21 cellular contexts compared by ENCODE assay signal in genomic region chr7:47517821-47518480, GRCh38.
DNase-seq lines count a peak whose midpoint lies in the region; ATAC-seq, FAIRE-seq and TF ChIP-seq lines count a peak whose summit lies in the region.
"Had no signal": no experiment of that assay in that cellular context is flagged by ENCODE, and none has a peak within 500 bp of the region (broad histone marks: within the 10 kb centered on the region; RNA-seq: fewer than 3 reads in every experiment).

No MANE protein-coding gene starts in this region.

- no peak for TF ChIP-seq RAD21 in HepG2 (CRISPR knock-in tag; IDR thresholded peaks at IDR 0.05)

- FAIRE-seq in HepG2 (lab: Jason Lieb, UNC) (no peak), urothelium cell line (lab: Jason Lieb, UNC) (peak; percentile 40)
- FAIRE-seq: D721Med had no signal

- H3K9ac ChIP-seq in HepG2 (ENCODE audit: insufficient read depth, low read depth, low read length), result no peak overlapping the region
- H3K9ac ChIP-seq: KMS-11 had no signal

- TF ChIP-seq EP300 in HepG2 (IDR thresholded peaks at IDR 0.05; ENCODE audit: low read depth in 2 of 2, low read length in 2 of 2), result no peak
- no peak for TF ChIP-seq EP300 in HepG2 (CRISPR knock-in tag; IDR thresholded peaks at IDR 0.05; ENCODE audit: borderline replicate concordance)

- H4K20me1 ChIP-seq in HepG2 (ENCODE audit: insufficient read depth, low read length), result peaks cover 65% of the 10 kb centered on the region

- H3K4me2 ChIP-seq in HepG2 (ENCODE audit: low read depth, low read length), result no peak overlapping the region
- H3K4me2 ChIP-seq: KMS-11 had no signal

- no peak overlapping the region for H3K4me3 ChIP-seq in HepG2 (replicated peaks in 1 of 3; ENCODE audit: insufficient read depth in 1 of 3, low read depth in 2 of 3, low read length in 3 of 3)
- H3K4me3 ChIP-seq: gastrocnemius medialis, sigmoid colon had no signal

- TF ChIP-seq POLR2A in HepG2 (IDR thresholded peaks at IDR 0.05; ENCODE audit: insufficient read depth in 1 of 2, low read depth in 2 of 2, low read length in 2 of 2), result no peak

- no peaks in the 10 kb centered on the region for H3K27me3 ChIP-seq in HepG2 (ENCODE audit: control insufficient read depth in 1 of 2, insufficient read depth in 2 of 2, low read length in 2 of 2)
- H3K27me3 ChIP-seq: gastrocnemius medialis, sigmoid colon had no signal

- peaks cover 92% of the 10 kb centered on the region for H3K79me2 ChIP-seq in HepG2 (ENCODE audit: insufficient read depth, low read length)

- peaks cover 42% of the 10 kb centered on the region for H3K4me1 Mint-ChIP-seq in WTC11
- H3K4me1 Mint-ChIP-seq in osteocyte (ENCODE audit: unreplicated experiment), result peaks cover 24% of the 10 kb centered on the region
- H3K4me1 Mint-ChIP-seq: CD4-positive, CD25-positive, alpha-beta regulatory T cell; natural killer cell had no signal

- H3K4me3 Mint-ChIP-seq in WTC11, result no peak overlapping the region
- no peak overlapping the region for H3K4me3 Mint-ChIP-seq in osteocyte (ENCODE audit: unreplicated experiment)
- H3K4me3 Mint-ChIP-seq: activated CD4-positive, alpha-beta memory T cell treated with anti-CD3 and anti-CD28 coated beads for 36 hours; CD4-positive, CD25-positive, alpha-beta regulatory T cell; natural killer cell had no signal

- H3K9me3 ChIP-seq in HepG2 (ENCODE audit: low read length), result no peaks in the 10 kb centered on the region
- H3K9me3 ChIP-seq: gastrocnemius medialis, sigmoid colon had no signal

- H3K27ac Mint-ChIP-seq in WTC11 (0 out of 2 replicates have a peak overlapping the region, but pooled peaks have one; percentile 5), osteocyte (ENCODE audit: unreplicated experiment) (peak overlapping the region; percentile 19)
- H3K27ac Mint-ChIP-seq: activated CD4-positive, alpha-beta memory T cell treated with anti-CD3 and anti-CD28 coated beads for 36 hours; activated naive CD4-positive, alpha-beta T cell treated with anti-CD3 and anti-CD28 coated beads, Interleukin-2, amount 50 U/mL, for 72 hours; natural killer cell had no signal

- no TSS peak for BruUV-seq in HepG2 (replicated peaks; lab: Mats Ljungman, UMichigan)

- H3K36me3 Mint-ChIP-seq in WTC11 (peaks cover 2% of the 10 kb centered on the region), osteocyte (ENCODE audit: unreplicated experiment) (peaks cover 24% of the 10 kb centered on the region)
- H3K36me3 Mint-ChIP-seq: activated CD4-positive, alpha-beta memory T cell treated with anti-CD3 and anti-CD28 coated beads for 36 hours; activated naive CD4-positive, alpha-beta T cell treated with anti-CD3 and anti-CD28 coated beads, Interleukin-2, amount 50 U/mL, for 72 hours; CD4-positive, CD25-positive, alpha-beta regulatory T cell; natural killer cell had no signal

- in situ Hi-C loops in HepG2 (cut with HindIII; ENCODE audit: extremely low pct_ligation_motif_present, low pct_unique_long_range_greater_than_20kb), result no loop called here

- no peaks in the 10 kb centered on the region for H3K9me3 Mint-ChIP-seq in WTC11
- H3K9me3 Mint-ChIP-seq in osteocyte (ENCODE audit: unreplicated experiment), result no peaks in the 10 kb centered on the region
- H3K9me3 Mint-ChIP-seq: activated CD4-positive, alpha-beta memory T cell treated with anti-CD3 and anti-CD28 coated beads for 36 hours; activated naive CD4-positive, alpha-beta T cell treated with anti-CD3 and anti-CD28 coated beads, Interleukin-2, amount 50 U/mL, for 72 hours; natural killer cell had no signal

- no peak overlapping the region for H2AFZ ChIP-seq in HepG2 (ENCODE audit: low read length)

- 97% methylated on average over 10 of the region's 10 CpGs for WGBS in HepG2 (ENCODE audit: low lambda C conversion rate)

- intact Hi-C loops in HepG2 (cut with micrococcal nuclease; ENCODE audit: unreplicated experiment), result no loop called here

- peaks cover 14 to 52% of the 10 kb centered on the region in 2 experiments for H3K36me3 ChIP-seq in HepG2 (replicated peaks in 1 of 2; ENCODE audit: control insufficient read depth in 1 of 2, insufficient read depth in 2 of 2, low read length in 2 of 2)
- H3K36me3 ChIP-seq: gastrocnemius medialis, sigmoid colon had no signal

- POLR2A ChIA-PET in WTC11 (lab: Charles Lee), result no interaction called here
- POLR2A ChIA-PET in HepG2 (lab: Yijun Ruan, JAX), result interaction anchor here (0.8 to 1.7 kb wide), 7 partner anchors 17 to 54 kb away, joined by 3 to 10 read pairs (median 4); no protein-coding TSS in a partner anchor

- TF ChIP-seq CTCF in WTC11 (IDR thresholded peaks at IDR 0.05) (no peak), HepG2 (CRISPR knock-in tag; IDR thresholded peaks at IDR 0.05) (no peak), osteocyte (IDR thresholded peaks at IDR 0.05) (no peak)

- ATAC-seq in WTC11 (no peak), HepG2 (no peak), GM21447 (IDR thresholded peaks at IDR 0.05; ENCODE audit: unreplicated experiment) (no peak)
- ATAC-seq: activated naive CD4-positive, alpha-beta T cell treated with anti-CD3 and anti-CD28 coated beads, Interleukin-2, amount 50 U/mL, for 72 hours; gastrocnemius medialis; HCT116; natural killer cell; stimulated activated naive CD8-positive, alpha-beta T cell treated with anti-CD3 and anti-CD28 coated beads, Interleukin-15, Interleukin-2, amounts not matched to agents 100 U/mL and 50 U/mL, for 24 hours had no signal

- H3K27me3 Mint-ChIP-seq in WTC11 (ENCODE audit: low read depth), result no peaks in the 10 kb centered on the region
- H3K27me3 Mint-ChIP-seq in osteocyte (ENCODE audit: unreplicated experiment), result no peaks in the 10 kb centered on the region
- H3K27me3 Mint-ChIP-seq: activated CD4-positive, alpha-beta memory T cell treated with anti-CD3 and anti-CD28 coated beads for 36 hours; CD4-positive, CD25-positive, alpha-beta regulatory T cell had no signal

- CTCF ChIA-PET in WTC11 (lab: Charles Lee) (no interaction called here), HepG2 (lab: Yijun Ruan, JAX; ENCODE audit: low intra/inter-chr PET ratio, low total read pairs) (no interaction called here)

- peaks cover 79% of the 10 kb centered on the region for H3K4me1 ChIP-seq in HepG2 (ENCODE audit: insufficient read depth, low read length)

- DNase-seq in WTC11 (ENCODE audit: low spot score) (no peak), HepG2 (ENCODE audit: low spot score) (no peak), osteocyte (ENCODE audit: extremely low spot score, unreplicated experiment) (no peak), urothelium cell line (ENCODE audit: low spot score) (no peak), medulla oblongata (ENCODE audit: extremely low spot score) (no peak), H4 (ENCODE audit: low spot score) (no peak)
- DNase-seq: activated CD4-positive, alpha-beta memory T cell treated with anti-CD3 and anti-CD28 coated beads for 36 hours; caudate nucleus; CD4-positive, CD25-positive, alpha-beta regulatory T cell; gastrocnemius medialis; hippocampal formation; natural killer cell; NCI-H1436; sigmoid colon; stimulated activated naive CD8-positive, alpha-beta T cell treated with anti-CD3 and anti-CD28 coated beads, Interleukin-15, Interleukin-2, amounts not matched to agents 100 U/mL and 50 U/mL, for 24 hours; T-helper 1 cell had no signal

- H3K27ac ChIP-seq in HepG2 (ENCODE audit: extremely low read length, insufficient read depth, low read length), result peak overlapping the region; percentile 51
- H3K27ac ChIP-seq: KMS-11 had no signal

TF ChIP-seq in WTC11, 78 proteins besides CTCF, POLR2A, EP300 and RAD21:
- no peak for TF ChIP-seq HMGA2 (CRISPR knock-in tag; IDR thresholded peaks at IDR 0.05)
- no peak for TF ChIP-seq CREB1 (CRISPR knock-in tag; IDR thresholded peaks at IDR 0.05)
- TF ChIP-seq ZNF219 (CRISPR knock-in tag; IDR thresholded peaks at IDR 0.05; ENCODE audit: borderline replicate concordance), result no peak
- no peak for TF ChIP-seq MXD4 (CRISPR knock-in tag; IDR thresholded peaks at IDR 0.05; ENCODE audit: borderline replicate concordance)
- no peak for TF ChIP-seq NFATC4 (CRISPR knock-in tag; IDR thresholded peaks at IDR 0.05)
- TF ChIP-seq, protein P1, sequence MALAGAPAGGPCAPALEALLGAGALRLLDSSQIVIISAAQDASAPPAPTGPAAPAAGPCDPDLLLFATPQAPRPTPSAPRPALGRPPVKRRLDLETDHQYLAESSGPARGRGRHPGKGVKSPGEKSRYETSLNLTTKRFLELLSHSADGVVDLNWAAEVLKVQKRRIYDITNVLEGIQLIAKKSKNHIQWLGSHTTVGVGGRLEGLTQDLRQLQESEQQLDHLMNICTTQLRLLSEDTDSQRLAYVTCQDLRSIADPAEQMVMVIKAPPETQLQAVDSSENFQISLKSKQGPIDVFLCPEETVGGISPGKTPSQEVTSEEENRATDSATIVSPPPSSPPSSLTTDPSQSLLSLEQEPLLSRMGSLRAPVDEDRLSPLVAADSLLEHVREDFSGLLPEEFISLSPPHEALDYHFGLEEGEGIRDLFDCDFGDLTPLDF (CRISPR knock-in tag; IDR thresholded peaks at IDR 0.05), result no peak
- TF ChIP-seq EMX1 (CRISPR knock-in tag; IDR thresholded peaks at IDR 0.05), result no peak

TF ChIP-seq in HepG2, 621 proteins besides CTCF, POLR2A, EP300 and RAD21:
- TF ChIP-seq MTF2 (CRISPR knock-in tag; IDR thresholded peaks at IDR 0.05; ENCODE audit: borderline replicate concordance), result no peak
- no peak for TF ChIP-seq HNRNPH1 (optimal IDR thresholded peaks at IDR 0.05; ENCODE audit: low read depth, low read length)
- TF ChIP-seq KAT2B (IDR thresholded peaks at IDR 0.05; ENCODE audit: borderline replicate concordance, low read depth, low read length), result peak; percentile 51; the same call in 1 of the 2 replicates
